Comparison of ENCODE assay signal across 28 cellular contexts in genomic region chr7:152851881-152852417, GRCh38.
"Had no signal": no experiment of that assay in that cellular context is flagged by ENCODE, and none has a peak within 500 bp of the region (broad histone marks: within the 10 kb centered on the region; RNA-seq: fewer than 3 reads in every experiment).

No MANE protein-coding gene starts in this region.

- DNase-seq: activated CD4-positive, alpha-beta T cell treated with anti-CD3 and anti-CD28 coated beads, Interleukin-2, amount 10 ng/mL, durations not matched to agents 7 days and 5 days; activated CD8-positive, alpha-beta memory T cell treated with anti-CD3 and anti-CD28 coated beads, Interleukin-2, amount 10 ng/mL, durations not matched to agents 7 days and 5 days; activated CD8-positive, alpha-beta T cell treated with anti-CD3 and anti-CD28 coated beads for 36 hours; activated effector memory CD4-positive, alpha-beta T cell treated with anti-CD3 and anti-CD28 coated beads, Interleukin-2, amount 50 U/mL, for 16 hours; activated T-cell treated with anti-CD3 and anti-CD28 coated beads for 4 hours; adrenal gland; central memory CD4-positive, alpha-beta T cell; dermis blood vessel endothelial cell; effector CD8-positive, alpha-beta T cell; glutamatergic neuron; immature natural killer cell; kidney glomerular epithelial cell; left ventricle myocardium inferior; mammary epithelial cell; occipital lobe; sigmoid colon; stimulated activated CD4-positive, alpha-beta T cell treated with anti-CD3 and anti-CD28 coated beads, Interleukin-15, amount 100 ng/mL, for 24 hours; stomach; T-helper 2 cell; transverse colon had no signal

- H3K4me1 Mint-ChIP-seq: activated CD4-positive, alpha-beta T cell treated with anti-CD3 and anti-CD28 coated beads, Interleukin-2, amount 10 ng/mL, durations not matched to agents 7 days and 5 days; activated CD8-positive, alpha-beta memory T cell treated with anti-CD3 and anti-CD28 coated beads, Interleukin-2, amount 10 ng/mL, durations not matched to agents 7 days and 5 days; immature natural killer cell; mesothelial cell of epicardium; stimulated activated memory B cell treated with anti-CD40 and anti-IgM and Interleukin-4, amounts not matched to agents 10 μg/mL and 1 μg/mL and 100 μg/mL, for 72 hours had no signal

- H3K79me2 ChIP-seq: hepatocyte had no signal

- H3K36me3 ChIP-seq: adrenal gland, transverse colon had no signal

- ATAC-seq: activated CD4-positive, CD25-positive, alpha-beta regulatory T cell treated with anti-CD3 and anti-CD28 coated beads, Interleukin-2, amount 50 U/mL, for 24 hours; activated CD8-positive, alpha-beta memory T cell treated with anti-CD3 and anti-CD28 coated beads, Interleukin-2, amount 10 ng/mL, durations not matched to agents 7 days and 5 days; activated CD8-positive, alpha-beta T cell treated with anti-CD3 and anti-CD28 coated beads for 36 hours; esophagus mucosa; stimulated activated memory B cell treated with anti-CD40 and anti-IgM and Interleukin-4, amounts not matched to agents 10 μg/mL and 1 μg/mL and 100 μg/mL, for 72 hours had no signal

- H3K27ac ChIP-seq: adrenal gland, hepatocyte, left ventricle myocardium inferior, sigmoid colon, stomach, transverse colon had no signal

- H3K9me3 Mint-ChIP-seq: activated CD4-positive, alpha-beta T cell treated with anti-CD3 and anti-CD28 coated beads, Interleukin-2, amount 10 ng/mL, durations not matched to agents 7 days and 5 days; activated CD8-positive, alpha-beta T cell treated with anti-CD3 and anti-CD28 coated beads for 36 hours; immature natural killer cell; mesothelial cell of epicardium; nephron; stimulated activated memory B cell treated with anti-CD40 and anti-IgM and Interleukin-4, amounts not matched to agents 10 μg/mL and 1 μg/mL and 100 μg/mL, for 72 hours had no signal

- H2AFZ ChIP-seq: hepatocyte had no signal

- H3K4me3 ChIP-seq: adrenal gland, hepatocyte, left ventricle myocardium inferior, sigmoid colon, smooth muscle cell, stomach, transverse colon had no signal

- H3K4me3 Mint-ChIP-seq: activated CD4-positive, alpha-beta T cell treated with anti-CD3 and anti-CD28 coated beads, Interleukin-2, amount 10 ng/mL, durations not matched to agents 7 days and 5 days; activated CD8-positive, alpha-beta memory T cell treated with anti-CD3 and anti-CD28 coated beads, Interleukin-2, amount 10 ng/mL, durations not matched to agents 7 days and 5 days; activated CD8-positive, alpha-beta T cell treated with anti-CD3 and anti-CD28 coated beads for 36 hours; activated naive CD8-positive, alpha-beta T cell; immature natural killer cell; mesothelial cell of epicardium; nephron; stimulated activated memory B cell treated with anti-CD40 and anti-IgM and Interleukin-4, amounts not matched to agents 10 μg/mL and 1 μg/mL and 100 μg/mL, for 72 hours had no signal

- H3K9me3 ChIP-seq: adrenal gland, left ventricle myocardium inferior, sigmoid colon, stomach, transverse colon had no signal

- H3K27me3 Mint-ChIP-seq: activated CD4-positive, alpha-beta T cell treated with anti-CD3 and anti-CD28 coated beads, Interleukin-2, amount 10 ng/mL, durations not matched to agents 7 days and 5 days; activated CD8-positive, alpha-beta memory T cell treated with anti-CD3 and anti-CD28 coated beads, Interleukin-2, amount 10 ng/mL, durations not matched to agents 7 days and 5 days; activated CD8-positive, alpha-beta T cell treated with anti-CD3 and anti-CD28 coated beads for 36 hours; activated naive CD8-positive, alpha-beta T cell; stimulated activated memory B cell treated with anti-CD40 and anti-IgM and Interleukin-4, amounts not matched to agents 10 μg/mL and 1 μg/mL and 100 μg/mL, for 72 hours had no signal

- H3K27me3 ChIP-seq: adrenal gland, hepatocyte, sigmoid colon, stomach, transverse colon had no signal

- H3K36me3 Mint-ChIP-seq: activated CD8-positive, alpha-beta memory T cell treated with anti-CD3 and anti-CD28 coated beads, Interleukin-2, amount 10 ng/mL, durations not matched to agents 7 days and 5 days had no signal

- H3K27ac Mint-ChIP-seq: activated CD4-positive, alpha-beta T cell treated with anti-CD3 and anti-CD28 coated beads, Interleukin-2, amount 10 ng/mL, durations not matched to agents 7 days and 5 days; activated CD8-positive, alpha-beta memory T cell treated with anti-CD3 and anti-CD28 coated beads, Interleukin-2, amount 10 ng/mL, durations not matched to agents 7 days and 5 days; activated CD8-positive, alpha-beta T cell treated with anti-CD3 and anti-CD28 coated beads for 36 hours; activated naive CD8-positive, alpha-beta T cell; immature natural killer cell; mesothelial cell of epicardium; nephron; stimulated activated memory B cell treated with anti-CD40 and anti-IgM and Interleukin-4, amounts not matched to agents 10 μg/mL and 1 μg/mL and 100 μg/mL, for 72 hours had no signal

- H3K4me2 ChIP-seq: hepatocyte, smooth muscle cell had no signal

- H3K4me1 ChIP-seq: adrenal gland, left ventricle myocardium inferior, sigmoid colon, stomach, transverse colon had no signal
